12 cellular contexts compared by ENCODE assay signal in genomic region chr11:86798988-86799387, GRCh38. TPM values are rescaled to one million over a fixed set of nuclear protein-coding genes. Genes with fewer than 3 reads are reported as not detected.
A peak's percentile ranks its signal among the peaks of the same experiment; 100 is the strongest.
DNase-seq lines count a peak whose midpoint lies in the region; ATAC-seq and TF ChIP-seq lines count a peak whose summit lies in the region.
"Had no signal": no experiment of that assay in that cellular context is flagged by ENCODE, and none has a peak within 500 bp of the region (broad histone marks: within the 10 kb centered on the region; RNA-seq: fewer than 3 reads in every experiment).

No MANE protein-coding gene starts in this region.

- peak; percentile 19 for DNase-seq in stimulated activated CD4-positive, alpha-beta T cell treated with anti-CD3 and anti-CD28 coated beads, Interleukin-15, amount 100 ng/mL, for 24 hours
- DNase-seq in stimulated activated CD4-positive, alpha-beta T cell treated with anti-CD3 and anti-CD28 coated beads, Interleukin-4, amount 100 ng/mL, for 24 hours: no peak
- no peak for DNase-seq in chondrocyte (ENCODE audit: low spot score)
- peak; percentile 62 for DNase-seq in myocyte (ENCODE audit: low read depth)
- DNase-seq in right lobe of liver: no peak
- DNase-seq in NK-92 treated with Interleukin-12 subunit alpha and Interleukin-12 subunit beta, amount 100 ng/mL, for 24 hours (lab: John Stamatoyannopoulos, UW): no peak
- DNase-seq in T-cell: no peak
- DNase-seq in inferior parietal cortex (ENCODE audit: extremely low spot score): no peak
- DNase-seq: thyroid gland had no signal

- TF ChIP-seq CTCF in chondrocyte (IDR thresholded peaks at IDR 0.05): no peak
- TF ChIP-seq CTCF in right lobe of liver (IDR thresholded peaks at IDR 0.05): no peak

- peak overlapping the region; percentile 81 for H3K27ac Mint-ChIP-seq in chondrocyte (ENCODE audit: unreplicated experiment)
- no peak overlapping the region for H3K27ac Mint-ChIP-seq in T-cell

- no peak for TF ChIP-seq POLR2A in right lobe of liver (IDR thresholded peaks at IDR 0.05)

- H3K36me3 Mint-ChIP-seq in chondrocyte (ENCODE audit: low read depth) (peaks cover 4% of the 10 kb centered on the region), T-cell (no peaks in the 10 kb centered on the region)

- H3K27me3 Mint-ChIP-seq in chondrocyte (ENCODE audit: low read depth): no peaks in the 10 kb centered on the region
- peaks cover 41 to 46% of the 10 kb centered on the region in 2 donors for H3K27me3 Mint-ChIP-seq in T-cell

- peaks cover 0 to 7% (median 2%) of the 10 kb centered on the region in 4 donors for H3K4me1 ChIP-seq in right lobe of liver

- intact Hi-C loops in right lobe of liver (cut with DNase I): no loop called here

- WGBS in right lobe of liver (ENCODE audit: insufficient coverage, low coverage, low lambda C conversion rate, missing lambda C conversion rate): 96% methylated on average over 5 of the region's 5 CpGs

- H3K27me3 ChIP-seq in right lobe of liver: no peaks in the 10 kb centered on the region
- H3K27me3 ChIP-seq: thyroid gland had no signal

- H3K36me3 ChIP-seq in right lobe of liver: no peaks in the 10 kb centered on the region
- H3K36me3 ChIP-seq: heart left ventricle, thyroid gland had no signal

- H3K4me1 Mint-ChIP-seq in chondrocyte (ENCODE audit: low read depth) (peaks cover 68% of the 10 kb centered on the region), T-cell (peaks cover 5 to 6% (median 5%) of the 10 kb centered on the region in 3 donors)

- H3K4me3 Mint-ChIP-seq in chondrocyte (ENCODE audit: unreplicated experiment) (no peak overlapping the region), T-cell (peak overlapping the region in 1 of 3 donors; percentile 65)

- no peaks in the 10 kb centered on the region for H3K9me3 ChIP-seq in right lobe of liver
- H3K9me3 ChIP-seq: heart left ventricle, mucosa of descending colon, thyroid gland had no signal

- POLR2A ChIA-PET in T-cell (lab: Charles Lee): no interaction called here

- H3K9me3 Mint-ChIP-seq in chondrocyte (ENCODE audit: low read depth) (no peaks in the 10 kb centered on the region), T-cell (no peaks in the 10 kb centered on the region)

- no peak overlapping the region for H3K27ac ChIP-seq in right lobe of liver
- H3K27ac ChIP-seq: SK-N-MC had no signal

- ATAC-seq in right lobe of liver (no peak), T-cell (replicated peaks in 1 of 4) (no peak)

- H3K4me3 ChIP-seq in right lobe of liver: no peak overlapping the region
- H3K4me3 ChIP-seq: mucosa of descending colon, SK-N-MC, thyroid gland had no signal

- CTCF ChIA-PET in T-cell (lab: Charles Lee): no interaction called here

RNA-seq across cellular contexts. Expression of gene PRSS23, which starts 1.4 kb away (rescaled TPM):
- total RNA-seq in chondrocyte: 464 to 742 TPM (median 737 TPM) in 3 replicates
- total RNA-seq in myocyte: 75.2 and 105 TPM in 2 replicates
- polyA plus RNA-seq in myocyte (2012): 840 TPM
- 10 to 100 TPM in 3 of 6 experiments, 1 to 10 TPM in 3; 6.9 to 17.8 (median 9.4) TPM for total RNA-seq in right lobe of liver
- total RNA-seq in T-cell: 1 to 10 TPM; 1.3 to 4.3 (median 1.6) TPM

Comparison
In these comparisons a context has a peak if more than half of its experiments do, and no peak if none do; other contexts are left out.
1. DNase-seq: peak in stimulated activated CD4-positive, alpha-beta T cell treated with anti-CD3 and anti-CD28 coated beads, Interleukin-15, amount 100 ng/mL, for 24 hours (single experiment) and myocyte (single experiment); none in stimulated activated CD4-positive, alpha-beta T cell treated with anti-CD3 and anti-CD28 coated beads, Interleukin-4, amount 100 ng/mL, for 24 hours (single experiment), chondrocyte (single experiment), right lobe of liver (0 of 3), NK-92 treated with Interleukin-12 subunit alpha and Interleukin-12 subunit beta, amount 100 ng/mL, for 24 hours (single experiment), T-cell (0 of 34) and inferior parietal cortex (single experiment).